Comparison of ENCODE assay signal across 9 cellular contexts in genomic region chr4:150402968-150403367, GRCh38.
DNase-seq lines count a peak whose midpoint lies in the region; ATAC-seq, FAIRE-seq and TF ChIP-seq lines count a peak whose summit lies in the region.
"Had no signal": no experiment of that assay in that cellular context is flagged by ENCODE, and none has a peak within 500 bp of the region (broad histone marks: within the 10 kb centered on the region; RNA-seq: fewer than 3 reads in every experiment).

No MANE protein-coding gene starts in this region.

- TF ChIP-seq CTCF in MCF 10A (IDR thresholded peaks at IDR 0.05; ENCODE audit: unreplicated experiment) (no peak), breast epithelium (IDR thresholded peaks at IDR 0.05) (no peak)

- H3K4me3 Mint-ChIP-seq in MCF 10A (ENCODE audit: unreplicated experiment) = no peak overlapping the region
- H3K4me3 Mint-ChIP-seq: CD8-positive, alpha-beta memory T cell had no signal

- no peaks in the 10 kb centered on the region for H3K9me3 Mint-ChIP-seq in MCF 10A (ENCODE audit: unreplicated experiment)
- H3K9me3 Mint-ChIP-seq: CD8-positive, alpha-beta memory T cell had no signal

- no peak overlapping the region for H3K27ac Mint-ChIP-seq in MCF 10A (ENCODE audit: low read depth, unreplicated experiment)
- H3K27ac Mint-ChIP-seq: CD8-positive, alpha-beta memory T cell had no signal

- POLR2A ChIA-PET in MCF 10A (lab: Yijun Ruan, JAX) = no interaction called here

- intact Hi-C loops in MCF 10A (cut with micrococcal nuclease) = no loop called here
- intact Hi-C loops in breast epithelium (cut with DNase I; ENCODE audit: low total_unique reads) = no loop called here

- H3K9me3 ChIP-seq in breast epithelium = no peaks in the 10 kb centered on the region

- ATAC-seq in HG03354 (IDR thresholded peaks at IDR 0.05; ENCODE audit: poor library complexity, severe bottlenecking, unreplicated experiment) (peak; percentile 87), HG02973 (IDR thresholded peaks at IDR 0.05; ENCODE audit: unreplicated experiment) (no peak)

- H3K4me1 ChIP-seq in breast epithelium = no peaks in the 10 kb centered on the region

- no peak for TF ChIP-seq POLR2A in breast epithelium (IDR thresholded peaks at IDR 0.05)

- H3K36me3 ChIP-seq in breast epithelium = no peaks in the 10 kb centered on the region

- H3K4me3 ChIP-seq in breast epithelium = no peak overlapping the region

- peaks cover 9% of the 10 kb centered on the region for H3K36me3 Mint-ChIP-seq in MCF 10A (ENCODE audit: insufficient read depth, unreplicated experiment)

- BruUV-seq in MCF 10A (replicated peaks; lab: Mats Ljungman, UMichigan) = no TSS peak

- H3K27me3 Mint-ChIP-seq in MCF 10A (ENCODE audit: insufficient read depth, unreplicated experiment) = no peaks in the 10 kb centered on the region
- H3K27me3 Mint-ChIP-seq: CD8-positive, alpha-beta memory T cell had no signal

- CTCF ChIA-PET in MCF 10A (lab: Yijun Ruan, JAX) = no interaction called here

- no peaks in the 10 kb centered on the region for H3K27me3 ChIP-seq in breast epithelium

- DNase-seq in MCF 10A (ENCODE audit: unreplicated experiment) = peak; percentile 8
- no peak for DNase-seq in breast epithelium (ENCODE audit: low spot score in 2 of 2)
- peak; percentile 5 for DNase-seq in NCI-H82 treated with DMSO at 0.1 percent for 48 hours (lab: John Stamatoyannopoulos, UW; ENCODE audit: unreplicated experiment)
- DNase-seq in AML-193 (lab: John Stamatoyannopoulos, UW) = no peak
- DNase-seq in activated CD4-positive, alpha-beta T cell treated with anti-CD3 and anti-CD28 coated beads, Interleukin-2, amount 50 U/mL, for 4 hours = no peak

- no peak overlapping the region for H3K27ac ChIP-seq in breast epithelium

- no peaks in the 10 kb centered on the region for H3K4me1 Mint-ChIP-seq in MCF 10A (ENCODE audit: insufficient read depth, unreplicated experiment)
- H3K4me1 Mint-ChIP-seq: CD8-positive, alpha-beta memory T cell had no signal

- FAIRE-seq in islet of Langerhans (lab: Jason Lieb, UNC) = peak; percentile 71

Comparison
In these comparisons a context has a peak if more than half of its experiments do, and no peak if none do; other contexts are left out.
1. DNase-seq: peak in MCF 10A (single experiment) and NCI-H82 treated with DMSO at 0.1 percent for 48 hours (single experiment); none in breast epithelium (0 of 2), AML-193 (0 of 2) and activated CD4-positive, alpha-beta T cell treated with anti-CD3 and anti-CD28 coated beads, Interleukin-2, amount 50 U/mL, for 4 hours (0 of 2).